In genomic region chr10:72542396-72542815, GRCh38 we compare ENCODE assay signal across 16 cellular contexts.
"Had no signal": no experiment of that assay in that cellular context is flagged by ENCODE, and none has a peak within 500 bp of the region (broad histone marks: within the 10 kb centered on the region; RNA-seq: fewer than 3 reads in every experiment).

No MANE protein-coding gene starts in this region.

- ATAC-seq: activated T-cell treated with anti-CD3 and anti-CD28 coated beads, Interleukin-2, amount 50 U/mL, for 72 hours; foreskin keratinocyte had no signal

- FAIRE-seq: TTC549 had no signal

- DNase-seq: activated CD4-positive, alpha-beta T cell treated with anti-CD3 and anti-CD28 coated beads, Interleukin-2, amount 50 U/mL, for 4 hours; activated gamma-delta T cell; activated T-cell treated with anti-CD3 and anti-CD28 coated beads, Interleukin-2, amount 50 U/mL, for 72 hours; effector memory CD4-positive, alpha-beta T cell; foreskin keratinocyte; nephron progenitor cell; occipital lobe; retina; stimulated activated CD4-positive, alpha-beta T cell treated with anti-CD3 and anti-CD28 coated beads, Interleukin-2, amount 100 ng/mL, for 48 hours; transverse colon had no signal

- H3K9me3 ChIP-seq: ascending aorta, vagina had no signal

- H3K4me3 ChIP-seq: ascending aorta, hepatocyte, skin epidermis, transverse colon, vagina had no signal

- H3K4me1 ChIP-seq: transverse colon, vagina had no signal

- H3K27ac ChIP-seq: ascending aorta, epithelial cell of prostate, foreskin keratinocyte, hepatocyte, skin epidermis, transverse colon, vagina had no signal

- H3K27me3 ChIP-seq: ascending aorta, foreskin keratinocyte, hepatocyte, transverse colon, vagina had no signal
